In the genomic region with DNA sequence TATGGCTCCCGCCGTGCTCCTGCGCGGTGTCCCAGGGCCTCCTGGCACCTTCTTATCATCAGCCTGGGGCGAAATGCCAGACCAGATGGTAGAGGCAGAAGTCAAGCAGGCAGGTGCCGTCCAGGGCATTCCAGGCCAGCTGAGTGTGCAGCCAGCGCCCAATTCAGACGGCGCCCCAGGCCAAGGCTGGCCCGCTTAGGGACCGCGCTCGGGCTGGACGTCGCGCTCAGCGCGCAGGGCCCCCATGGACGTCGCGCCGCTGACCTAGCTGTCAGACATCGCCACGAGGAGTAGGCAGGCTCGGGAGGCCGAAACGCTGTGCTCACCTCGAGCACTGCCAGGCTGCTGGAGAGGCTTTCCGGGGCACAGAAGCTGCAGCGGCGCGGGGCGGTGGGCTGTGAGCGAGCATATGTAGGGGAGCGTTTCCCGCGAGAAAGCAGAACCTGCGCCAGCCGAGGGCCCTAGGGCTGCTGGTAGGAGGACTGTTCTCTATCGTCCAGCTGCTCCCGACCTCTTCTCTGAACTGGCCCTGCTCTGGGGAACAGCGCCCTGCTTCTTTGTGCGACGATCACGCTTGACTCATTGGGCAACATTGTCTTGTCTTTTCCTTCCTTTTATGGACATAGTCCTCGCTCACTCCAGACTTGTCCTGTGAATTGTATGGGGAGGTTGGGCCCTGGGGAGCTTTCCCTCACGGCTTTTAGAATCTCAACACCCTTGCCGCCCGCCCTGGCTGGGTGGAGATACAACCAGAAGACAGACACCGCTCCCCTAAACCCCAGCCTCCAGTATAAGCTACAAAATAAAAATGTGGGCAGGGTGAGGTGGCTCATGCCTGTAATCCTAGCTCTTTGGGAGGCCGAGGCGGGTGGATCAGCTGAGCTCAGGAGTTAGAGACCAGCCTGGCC, we compare ENCODE assay signal across 9 cellular contexts. TPM values are rescaled to one million over a fixed set of nuclear protein-coding genes. Genes with fewer than 3 reads are reported as not detected.
DNase-seq lines count a peak whose midpoint lies in the region; ATAC-seq, FAIRE-seq and TF ChIP-seq lines count a peak whose summit lies in the region.
"Had no signal": no experiment of that assay in that cellular context is flagged by ENCODE, and none has a peak within 500 bp of the region (broad histone marks: within the 10 kb centered on the region; RNA-seq: fewer than 3 reads in every experiment).

No MANE protein-coding gene starts in this region.

- no peak for TF ChIP-seq POLR2A in endothelial cell of umbilical vein (IDR thresholded peaks at IDR 0.05; ENCODE audit: low read depth, low read length)

- H3K4me3 Mint-ChIP-seq in activated CD4-positive, alpha-beta T cell treated with anti-CD3 and anti-CD28 coated beads, Interleukin-2, amount 10 ng/mL, durations not matched to agents 7 days and 5 days = no peak overlapping the region

- peaks cover 19% of the 10 kb centered on the region for H3K4me1 ChIP-seq in endothelial cell of umbilical vein (ENCODE audit: control insufficient read depth, extremely low read depth, insufficient read depth, low read length)

- intact Hi-C loops in endothelial cell of umbilical vein (cut with micrococcal nuclease) = loop anchor here (2.0 to 10.0 kb wide), 4 partner anchors 21 to 493 kb away; a partner anchor contains a TSS

- H3K4me2 ChIP-seq in endothelial cell of umbilical vein (ENCODE audit: insufficient read depth, low read length) = peak overlapping the region; percentile 21

- ATAC-seq in HG02763 (IDR thresholded peaks at IDR 0.05; ENCODE audit: unreplicated experiment) (no peak), GM21737 (IDR thresholded peaks at IDR 0.05; ENCODE audit: unreplicated experiment) (no peak)

- FAIRE-seq in endothelial cell of umbilical vein (lab: Jason Lieb, UNC) = no peak

- H3K9me3 Mint-ChIP-seq in activated CD4-positive, alpha-beta T cell treated with anti-CD3 and anti-CD28 coated beads, Interleukin-2, amount 10 ng/mL, durations not matched to agents 7 days and 5 days = no peaks in the 10 kb centered on the region
- H3K9me3 Mint-ChIP-seq: activated T-cell treated with anti-CD3 and anti-CD28 coated beads, Interleukin-2, amount 50 U/mL, for 72 hours had no signal

- H3K9me1 ChIP-seq in endothelial cell of umbilical vein (replicated peaks; ENCODE audit: control insufficient read depth, extremely low read depth, insufficient read depth, low read length) = no peaks in the 10 kb centered on the region

- DNase-seq in DMS 273 treated with DMSO at 0.1 percent for 48 hours (lab: John Stamatoyannopoulos, UW) (peak; percentile 73), LHCN-M2 (ENCODE audit: low read depth) (peak; percentile 25), endothelial cell of umbilical vein (ENCODE audit: low read depth, low spot score) (no peak), myocyte (ENCODE audit: low read depth) (peak; percentile 20)
- DNase-seq in activated CD4-positive, alpha-beta T cell treated with anti-CD3 and anti-CD28 coated beads, Interleukin-2, amount 10 ng/mL, durations not matched to agents 7 days and 5 days = no peak
- no peak for DNase-seq in stimulated activated CD4-positive, alpha-beta T cell treated with anti-CD3 and anti-CD28 coated beads, Interleukin-4, amount 100 ng/mL, for 1 hour

- no peak overlapping the region for H3K9ac ChIP-seq in endothelial cell of umbilical vein (replicated peaks; ENCODE audit: extremely low read depth, insufficient read depth, low read length)

- dilution Hi-C loops in endothelial cell of umbilical vein (cut with MboI; ENCODE audit: extremely low pct_ligation_motif_present, low sequenced_read_pairs) = no loop called here

- no peaks in the 10 kb centered on the region for H4K20me1 ChIP-seq in endothelial cell of umbilical vein (replicated peaks; ENCODE audit: control insufficient read depth, extremely low read depth, insufficient read depth, low read length)

- BruUV-seq in endothelial cell of umbilical vein (replicated peaks; lab: Mats Ljungman, UMichigan) = no TSS peak

- no peaks in the 10 kb centered on the region for H3K36me3 Mint-ChIP-seq in activated CD4-positive, alpha-beta T cell treated with anti-CD3 and anti-CD28 coated beads, Interleukin-2, amount 10 ng/mL, durations not matched to agents 7 days and 5 days (ENCODE audit: low read depth)

- no peak overlapping the region for H3K27ac ChIP-seq in endothelial cell of umbilical vein (ENCODE audit: insufficient read depth, low read depth, low read length)

- POLR2A ChIA-PET in endothelial cell of umbilical vein (lab: Charles Lee) = no interaction called here
- POLR2A ChIA-PET in activated CD4-positive, alpha-beta T cell treated with anti-CD3 and anti-CD28 coated beads, Interleukin-2, amount 10 ng/mL, durations not matched to agents 7 days and 5 days (lab: Charles Lee) = interaction anchor here (0.6 kb wide), 2 partner anchors 460 to 503 kb away, joined by 3 read pairs; no protein-coding TSS in a partner anchor

- TF ChIP-seq CTCF in endothelial cell of umbilical vein (IDR thresholded peaks at IDR 0.05; ENCODE audit: extremely low read depth in 1 of 2, insufficient read depth in 1 of 2, low read depth in 1 of 2, low read length in 2 of 2) = no peak

- no peak overlapping the region for H3K4me3 ChIP-seq in endothelial cell of umbilical vein (replicated peaks in 1 of 3; ENCODE audit: insufficient read depth in 1 of 3, low read depth in 1 of 3, low read length in 3 of 3)

- CTCF ChIA-PET in endothelial cell of umbilical vein (lab: Charles Lee) = interaction anchor here (0.7 to 4.8 kb wide), 15 partner anchors 9 to 248 kb away, joined by 3 to 42 read pairs (median 5); a partner anchor contains a TSS
- CTCF ChIA-PET in activated CD4-positive, alpha-beta T cell treated with anti-CD3 and anti-CD28 coated beads, Interleukin-2, amount 10 ng/mL, durations not matched to agents 7 days and 5 days (lab: Charles Lee) = interaction anchor here (0.5 to 3.2 kb wide), 7 partner anchors 10 to 1482 kb away, joined by 3 to 12 read pairs (median 3); no protein-coding TSS in a partner anchor

- H3K9me3 ChIP-seq in endothelial cell of umbilical vein (replicated peaks; ENCODE audit: control insufficient read depth, insufficient read depth, low read length) = no peaks in the 10 kb centered on the region

- no peaks in the 10 kb centered on the region for H3K36me3 ChIP-seq in endothelial cell of umbilical vein (ENCODE audit: control insufficient read depth in 2 of 2, extremely low read depth in 1 of 2, insufficient read depth in 2 of 2, low read length in 2 of 2)

- H2AFZ ChIP-seq in endothelial cell of umbilical vein (ENCODE audit: low read depth, low read length) = no peak overlapping the region

- no peaks in the 10 kb centered on the region for H3K79me2 ChIP-seq in endothelial cell of umbilical vein (ENCODE audit: control insufficient read depth, insufficient read depth, low read length)

- peaks cover 26% of the 10 kb centered on the region for H3K4me1 Mint-ChIP-seq in activated CD4-positive, alpha-beta T cell treated with anti-CD3 and anti-CD28 coated beads, Interleukin-2, amount 10 ng/mL, durations not matched to agents 7 days and 5 days

- H3K27me3 ChIP-seq in endothelial cell of umbilical vein (ENCODE audit: control insufficient read depth in 2 of 2, insufficient read depth in 2 of 2, low read length in 2 of 2) = peaks cover 56 to 58% of the 10 kb centered on the region in 2 experiments

- H3K27ac Mint-ChIP-seq in activated CD4-positive, alpha-beta T cell treated with anti-CD3 and anti-CD28 coated beads, Interleukin-2, amount 10 ng/mL, durations not matched to agents 7 days and 5 days = no peak overlapping the region
- H3K27ac Mint-ChIP-seq: activated T-cell treated with anti-CD3 and anti-CD28 coated beads, Interleukin-2, amount 50 U/mL, for 72 hours had no signal

- peaks cover 86% of the 10 kb centered on the region for H3K27me3 Mint-ChIP-seq in activated CD4-positive, alpha-beta T cell treated with anti-CD3 and anti-CD28 coated beads, Interleukin-2, amount 10 ng/mL, durations not matched to agents 7 days and 5 days

TF ChIP-seq in endothelial cell of umbilical vein, 7 proteins besides CTCF, POLR2A, EP300 and RAD21:
- TF ChIP-seq JUN (IDR thresholded peaks at IDR 0.05; ENCODE audit: borderline replicate concordance, insufficient read depth, insufficient read length, low read depth) (no peak), EZH2 (IDR thresholded peaks at IDR 0.05; ENCODE audit: borderline replicate concordance, low read depth, low read length, severe bottlenecking) (peak; percentile 89)
TF ChIP-seq in endothelial cell of umbilical vein: peak in this region for 1.

RNA-seq across cellular contexts. Expression of a gene that starts 8.4 kb away (rescaled TPM):
- total RNA-seq in LHCN-M2 (2014; rRNA removed) (not detected in 2 replicates), endothelial cell of umbilical vein (0.29 TPM in 1 of 2 replicates, not detected in the other), myocyte (not detected in 2 replicates)
- not detected for polyA plus RNA-seq in LHCN-M2 (2012)
- 0.10 and 0.17 TPM in 2 replicates for polyA plus RNA-seq in endothelial cell of umbilical vein
- polyA plus RNA-seq in endothelial cell of umbilical vein (2011; cell fraction: cytosol; rRNA removed) = 0.14 and 0.17 TPM in 2 replicates
- 0.36 and 0.66 TPM in 2 replicates for polyA plus RNA-seq in endothelial cell of umbilical vein (2011; cell fraction: nucleus; rRNA removed)
- not detected in 2 replicates for polyA plus RNA-seq in endothelial cell of umbilical vein (2012)
- polyA minus RNA-seq in endothelial cell of umbilical vein = 0.41 TPM in 1 of 2 replicates, not detected in the other
- not detected for polyA minus RNA-seq in endothelial cell of umbilical vein (2011; cell fraction: cytosol; rRNA and poly(A)+ RNA removed)
- not detected in 2 replicates for polyA minus RNA-seq in endothelial cell of umbilical vein (2011; cell fraction: nucleus; rRNA and poly(A)+ RNA removed)
- not detected for polyA plus RNA-seq in myocyte (2012)
- not detected for total RNA-seq in activated CD4-positive, alpha-beta T cell treated with anti-CD3 and anti-CD28 coated beads, Interleukin-2, amount 10 ng/mL, durations not matched to agents 7 days and 5 days
- total RNA-seq: activated T-cell treated with anti-CD3 and anti-CD28 coated beads, Interleukin-2, amount 50 U/mL, for 72 hours had no signal

Comparison
In these comparisons a context has a peak if more than half of its experiments do, and no peak if none do; other contexts are left out.
1. DNase-seq: peak in DMS 273 treated with DMSO at 0.1 percent for 48 hours (single experiment), LHCN-M2 (single experiment) and myocyte (single experiment); none in endothelial cell of umbilical vein (single experiment), activated CD4-positive, alpha-beta T cell treated with anti-CD3 and anti-CD28 coated beads, Interleukin-2, amount 10 ng/mL, durations not matched to agents 7 days and 5 days (single experiment) and stimulated activated CD4-positive, alpha-beta T cell treated with anti-CD3 and anti-CD28 coated beads, Interleukin-4, amount 100 ng/mL, for 1 hour (single experiment).